In genomic region chrX:111244238-111244750, GRCh38 we compare ENCODE assay signal across 7 cellular contexts. TPM values are rescaled to one million over a fixed set of nuclear protein-coding genes. Genes with fewer than 3 reads are reported as not detected.
DNase-seq lines count a peak whose midpoint lies in the region; ATAC-seq and TF ChIP-seq lines count a peak whose summit lies in the region.

No MANE protein-coding gene starts in this region.

- ATAC-seq in activated CD4-positive, CD25-positive, alpha-beta regulatory T cell treated with anti-CD3 and anti-CD28 coated beads, Interleukin-2, amount 50 U/mL, for 24 hours: no peak

- peak; percentile 54 for TF ChIP-seq CTCF in GM12873 (IDR thresholded peaks at IDR 0.05; ENCODE audit: insufficient read depth, low read depth, low read length, missing control alignments)

- DNase-seq in NCI-H1694 treated with DMSO at 0.1 percent for 48 hours (lab: John Stamatoyannopoulos, UW): peak; percentile 54
- peak; percentile 0 for DNase-seq in dermis blood vessel endothelial cell
- peak; percentile 28 for DNase-seq in retina
- DNase-seq in effector CD4-positive, alpha-beta T cell: no peak
- DNase-seq in activated T-cell treated with anti-CD3 and anti-CD28 coated beads, Interleukin-2, amount 50 U/mL, for 48 hours: no peak

RNA-seq across cellular contexts. Expression of gene CAPN6, which starts 26.0 kb away (rescaled TPM):
- total RNA-seq in dermis blood vessel endothelial cell: not detected in 2 replicates

Comparison
In these comparisons a context has a peak if more than half of its experiments do, and no peak if none do; other contexts are left out.
1. DNase-seq: peak in NCI-H1694 treated with DMSO at 0.1 percent for 48 hours (single experiment), dermis blood vessel endothelial cell (single experiment) and retina (single experiment); none in effector CD4-positive, alpha-beta T cell (single experiment) and activated T-cell treated with anti-CD3 and anti-CD28 coated beads, Interleukin-2, amount 50 U/mL, for 48 hours (0 of 2).